In the genomic region with DNA sequence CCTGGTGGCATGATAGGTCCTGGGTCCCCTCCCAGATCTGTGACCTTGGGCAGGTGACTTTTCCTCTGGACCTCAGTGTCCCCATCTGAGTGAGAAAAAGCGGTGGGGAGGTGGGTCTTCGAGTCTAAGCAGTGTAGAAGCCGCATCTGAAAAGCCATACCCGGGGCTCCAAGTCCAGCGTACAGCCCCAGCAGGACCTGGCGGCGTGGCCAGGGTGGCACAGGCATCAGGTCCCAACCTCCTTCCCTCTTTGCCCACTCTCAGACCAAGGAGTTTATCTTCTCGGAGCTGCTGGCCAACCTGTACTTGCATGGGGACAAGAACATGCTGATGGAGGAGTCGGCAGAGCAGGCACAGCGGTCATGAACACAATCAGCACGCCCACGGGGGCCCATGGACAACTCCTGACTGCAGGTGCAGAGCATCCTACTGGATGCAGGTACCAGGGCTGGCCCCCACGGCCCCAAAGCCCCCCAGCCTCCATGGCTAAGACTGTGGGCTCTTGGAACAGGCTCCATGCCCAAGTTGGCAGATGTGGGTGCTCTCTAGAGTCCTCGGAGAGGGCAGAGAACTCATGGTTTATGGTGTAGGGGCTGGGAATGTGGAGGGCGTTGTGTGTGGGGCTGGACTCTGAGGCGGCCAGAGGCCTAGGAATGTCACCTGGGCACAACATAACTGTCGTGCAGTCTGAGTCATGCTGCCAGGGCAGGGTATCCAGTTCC, we compare ENCODE assay signal across 6 cellular contexts. TPM values are rescaled to one million over a fixed set of nuclear protein-coding genes. Genes with fewer than 3 reads are reported as not detected.
"Had no signal": no experiment of that assay in that cellular context is flagged by ENCODE, and none has a peak within 500 bp of the region (broad histone marks: within the 10 kb centered on the region; RNA-seq: fewer than 3 reads in every experiment).

No MANE protein-coding gene starts in this region.

RNA-seq across cellular contexts. Expression of gene GOLGA6A, which starts 18.8 kb away (rescaled TPM):
- total RNA-seq: K562, M059J, PC-3, Right ventricle myocardium inferior, SJCRH30, SK-MEL-5 had no signal
- polyA plus RNA-seq: K562 had no signal
